12 cellular contexts compared by ENCODE assay signal in genomic region chr6:119310486-119311036, GRCh38. TPM values are rescaled to one million over a fixed set of nuclear protein-coding genes. Genes with fewer than 3 reads are reported as not detected.
DNase-seq lines count a peak whose midpoint lies in the region; ATAC-seq, FAIRE-seq and TF ChIP-seq lines count a peak whose summit lies in the region.
"Had no signal": no experiment of that assay in that cellular context is flagged by ENCODE, and none has a peak within 500 bp of the region (broad histone marks: within the 10 kb centered on the region; RNA-seq: fewer than 3 reads in every experiment).

No MANE protein-coding gene starts in this region.

- CTCF ChIA-PET in GM12878 (lab: Yijun Ruan, JAX): interaction anchor here (0.8 to 7.1 kb wide), 11 partner anchors 9 to 181 kb away, joined by 3 to 62 read pairs (median 5); no protein-coding TSS in a partner anchor
- CTCF ChIA-PET in HepG2 (lab: Yijun Ruan, JAX; ENCODE audit: low intra/inter-chr PET ratio, low total read pairs): no interaction called here
- CTCF ChIA-PET in mammary epithelial cell (lab: Charles Lee; ENCODE audit: low non-redundant PET): no interaction called here

- H3K4me2 ChIP-seq in GM12878 (ENCODE audit: control insufficient read depth, insufficient read depth): no peak overlapping the region
- 0 out of 2 replicates have a peak overlapping the region, but pooled peaks have one; percentile 0 for H3K4me2 ChIP-seq in HepG2 (ENCODE audit: low read depth, low read length)
- H3K4me2 ChIP-seq in mammary epithelial cell (ENCODE audit: insufficient read depth, low read depth, low read length): no peak overlapping the region

- SMC1A ChIA-PET in GM12878 (lab: Charles Lee; ENCODE audit: uncharacterized antibody, unreplicated experiment): interaction anchor here (0.6 to 10.5 kb wide), 16 partner anchors 10 to 429 kb away, joined by 3 to 359 read pairs (median 3); no protein-coding TSS in a partner anchor

- FAIRE-seq in GM12878 (lab: Jason Lieb, UNC) (no peak), HepG2 (lab: Jason Lieb, UNC) (no peak)
- FAIRE-seq: astrocyte had no signal

- TF ChIP-seq RAD21 in GM12878 (IDR thresholded peaks at IDR 0.05; ENCODE audit: insufficient read depth, low read depth, low read length): no peak
- TF ChIP-seq RAD21 in HepG2 (CRISPR knock-in tag; IDR thresholded peaks at IDR 0.05): no peak

- H3K9ac ChIP-seq in GM12878 (ENCODE audit: control insufficient read depth, insufficient read depth, low read length): no peak overlapping the region
- no peak overlapping the region for H3K9ac ChIP-seq in HepG2 (ENCODE audit: insufficient read depth, low read depth, low read length)
- H3K9ac ChIP-seq in mammary epithelial cell (ENCODE audit: insufficient read depth, low read length): no peak overlapping the region

- H3K4me1 ChIP-seq in GM12878 (ENCODE audit: control insufficient read depth, insufficient read depth, low read length) (peaks cover 24% of the 10 kb centered on the region), HepG2 (ENCODE audit: insufficient read depth, low read length) (peaks cover 82% of the 10 kb centered on the region), mammary epithelial cell (ENCODE audit: insufficient read depth, low read length) (peaks cover 4% of the 10 kb centered on the region)

- H3K4me3 ChIP-seq in GM12878 (no peak overlapping the region), HepG2 (replicated peaks in 1 of 3; ENCODE audit: insufficient read depth in 1 of 3, low read depth in 2 of 3, low read length in 3 of 3) (no peak overlapping the region), mammary epithelial cell (replicated peaks in 1 of 3; ENCODE audit: insufficient read depth in 1 of 3, low read depth in 2 of 3, low read length in 3 of 3) (no peak overlapping the region)
- H3K4me3 ChIP-seq: thoracic aorta had no signal

- intact Hi-C loops in GM12878 (cut with micrococcal nuclease; ENCODE audit: unreplicated experiment) (loop anchor here (5.0 to 10.0 kb wide), 2 partner anchors 88 to 416 kb away; partner anchors contain the start of gene ASF1A), HepG2 (cut with micrococcal nuclease; ENCODE audit: unreplicated experiment) (no loop called here), mammary epithelial cell (cut with micrococcal nuclease) (no loop called here)

- POLR2A ChIA-PET in GM12878 (lab: Charles Lee): interaction anchor here (0.5 to 9.1 kb wide), 8 partner anchors 8 to 89 kb away, joined by 3 to 114 read pairs (median 8); no protein-coding TSS in a partner anchor
- POLR2A ChIA-PET in HepG2 (lab: Yijun Ruan, JAX): interaction anchor here (0.6 to 2.0 kb wide), 3 partner anchors 37 to 181 kb away, joined by 4 to 8 read pairs (median 5); no protein-coding TSS in a partner anchor

- RAD21 ChIA-PET in GM12878 (lab: Charles Lee; ENCODE audit: unreplicated experiment): interaction anchor here (0.8 to 14.2 kb wide), 7 partner anchors 12 to 162 kb away, joined by 3 to 414 read pairs (median 6); no protein-coding TSS in a partner anchor

- BruUV-seq in GM12878 (replicated peaks; lab: Mats Ljungman, UMichigan) (no TSS peak), HepG2 (replicated peaks; lab: Mats Ljungman, UMichigan) (no TSS peak), mammary epithelial cell (replicated peaks; lab: Mats Ljungman, UMichigan) (no TSS peak)

- dilution Hi-C loops in mammary epithelial cell (cut with HindIII; ENCODE audit: low sequenced_read_pairs): no loop called here

- H4K20me1 ChIP-seq in GM12878 (ENCODE audit: control insufficient read depth, insufficient read depth): no peaks in the 10 kb centered on the region
- peaks cover 90% of the 10 kb centered on the region for H4K20me1 ChIP-seq in HepG2 (ENCODE audit: insufficient read depth, low read length)
- no peaks in the 10 kb centered on the region for H4K20me1 ChIP-seq in mammary epithelial cell (ENCODE audit: insufficient read depth, low read length)

- DNase-seq in stimulated activated CD4-positive, alpha-beta T cell treated with anti-CD3 and anti-CD28 coated beads, Interleukin-1b, Interleukin-23, amount 100 ng/mL, for 48 hours: peak; percentile 6
- DNase-seq in stimulated activated CD4-positive, alpha-beta T cell treated with anti-CD3 and anti-CD28 coated beads, Interleukin-4, amount 100 ng/mL, for 4 hours: no peak
- DNase-seq in GM12878 (ENCODE audit: low read depth, low spot score): no peak
- no peak for DNase-seq in HepG2 (ENCODE audit: low spot score)
- no peak for DNase-seq in activated effector memory CD4-positive, alpha-beta T cell treated with Interleukin-2 at 50 U/mL for 16 hours
- no peak for DNase-seq in GM19240 (ENCODE audit: insufficient read length, low spot score)
- DNase-seq in mammary epithelial cell: no peak
- DNase-seq: activated CD4-positive, alpha-beta T cell treated with anti-CD3 and anti-CD28 coated beads for 4 hours; CD4-positive, alpha-beta T cell had no signal

- H2AFZ ChIP-seq in GM12878 (ENCODE audit: control insufficient read depth, low read depth, low read length): no peak overlapping the region
- no peak overlapping the region for H2AFZ ChIP-seq in HepG2 (ENCODE audit: low read length)
- no peak overlapping the region for H2AFZ ChIP-seq in mammary epithelial cell (ENCODE audit: low read depth, low read length)

- no peak for ATAC-seq in GM12878
- peak; percentile 21 for ATAC-seq in HepG2
- no peak for ATAC-seq in HG02970 (IDR thresholded peaks at IDR 0.05; ENCODE audit: low FRiP score, unreplicated experiment)

- no peak for TF ChIP-seq CTCF in GM12878 (IDR thresholded peaks at IDR 0.05 in 2 of 3, conservative IDR thresholded peaks at IDR 0.05 in 1 of 3; ENCODE audit: control insufficient read depth in 2 of 3, extremely low read depth in 1 of 3, insufficient read depth in 1 of 3, low read depth in 3 of 3, low read length in 3 of 3)
- no peak for TF ChIP-seq CTCF in HepG2 (CRISPR knock-in tag; IDR thresholded peaks at IDR 0.05)
- no peak for TF ChIP-seq CTCF in mammary epithelial cell (conservative IDR thresholded peaks at IDR 0.05 in 1 of 2, IDR thresholded peaks at IDR 0.05 in 1 of 2; ENCODE audit: extremely low read depth in 1 of 2, insufficient read depth in 1 of 2, low read depth in 1 of 2, low read length in 2 of 2)

- TF ChIP-seq POLR2A in GM12878 (IDR thresholded peaks at IDR 0.05; ENCODE audit: low read depth, low read length) (no peak), HepG2 (IDR thresholded peaks at IDR 0.05; ENCODE audit: insufficient read depth in 1 of 2, low read depth in 2 of 2, low read length in 2 of 2) (no peak)

- H3K79me2 ChIP-seq in GM12878 (ENCODE audit: control insufficient read depth, insufficient read depth, low read length): peaks cover 5% of the 10 kb centered on the region
- H3K79me2 ChIP-seq in HepG2 (ENCODE audit: insufficient read depth, low read length): peaks cover 100% of the 10 kb centered on the region
- no peaks in the 10 kb centered on the region for H3K79me2 ChIP-seq in mammary epithelial cell (ENCODE audit: insufficient read depth, low read length)

- no peak overlapping the region for H3K27ac ChIP-seq in GM12878 (ENCODE audit: control insufficient read depth, insufficient read depth)
- H3K27ac ChIP-seq in HepG2 (ENCODE audit: extremely low read length, insufficient read depth, low read length): peak overlapping the region; percentile 4
- H3K27ac ChIP-seq in mammary epithelial cell (ENCODE audit: insufficient read depth, low read depth, low read length): no peak overlapping the region
- H3K27ac ChIP-seq: thoracic aorta had no signal

- H3K36me3 ChIP-seq in GM12878 (ENCODE audit: control insufficient read depth in 2 of 2, insufficient read depth in 2 of 2, low read length in 1 of 2) (peaks cover 0 to 3% of the 10 kb centered on the region in 2 experiments; a peak in 2 of 4 replicates), HepG2 (replicated peaks in 1 of 2; ENCODE audit: control insufficient read depth in 1 of 2, insufficient read depth in 2 of 2, low read length in 2 of 2) (peaks cover 16 to 65% of the 10 kb centered on the region in 2 experiments), mammary epithelial cell (ENCODE audit: insufficient read depth, low read length) (no peaks in the 10 kb centered on the region)
- H3K36me3 ChIP-seq: thoracic aorta had no signal

- H3K9me3 ChIP-seq in GM12878 (replicated peaks; ENCODE audit: control insufficient read depth, insufficient read depth, low read length) (no peaks in the 10 kb centered on the region), HepG2 (ENCODE audit: low read length) (no peaks in the 10 kb centered on the region), mammary epithelial cell (replicated peaks; ENCODE audit: insufficient read depth, low read length) (no peaks in the 10 kb centered on the region)
- H3K9me3 ChIP-seq: thoracic aorta had no signal

- WGBS in GM12878 (ENCODE audit: insufficient coverage, insufficient replicate concordance, low lambda C conversion rate, missing lambda C conversion rate): 83% methylated on average over 8 of the region's 8 CpGs
- WGBS in HepG2 (ENCODE audit: low lambda C conversion rate): 92% methylated on average over 8 of the region's 8 CpGs
- WGBS in mammary epithelial cell (ENCODE audit: low coverage, missing lambda C conversion rate): 94% methylated on average over 8 of the region's 8 CpGs

- H3K27me3 ChIP-seq in GM12878 (replicated peaks in 1 of 2; ENCODE audit: control insufficient read depth in 2 of 2, insufficient read depth in 2 of 2, low read length in 1 of 2) (no peaks in the 10 kb centered on the region), HepG2 (ENCODE audit: control insufficient read depth in 1 of 2, insufficient read depth in 2 of 2, low read length in 2 of 2) (no peaks in the 10 kb centered on the region), mammary epithelial cell (ENCODE audit: insufficient read depth, low read length) (peaks cover 6% of the 10 kb centered on the region)

- in situ Hi-C loops in GM12878 (cut with MboI) (no loop called here), HepG2 (cut with HindIII; ENCODE audit: extremely low pct_ligation_motif_present, low pct_unique_long_range_greater_than_20kb) (no loop called here), mammary epithelial cell (cut with MboI; ENCODE audit: low sequenced_read_pairs in 2 of 2) (no loop called here)

- no peak for TF ChIP-seq EP300 in GM12878 (IDR thresholded peaks at IDR 0.05; ENCODE audit: borderline replicate concordance in 1 of 2, control insufficient read depth in 1 of 2, low read depth in 2 of 2, low read length in 2 of 2)
- no peak for TF ChIP-seq EP300 in HepG2 (IDR thresholded peaks at IDR 0.05; ENCODE audit: low read depth in 2 of 2, low read length in 2 of 2)
- TF ChIP-seq EP300 in HepG2 (CRISPR knock-in tag; IDR thresholded peaks at IDR 0.05; ENCODE audit: borderline replicate concordance): no peak

RNA-seq across cellular contexts. Expression of gene MAN1A1, which starts 39.0 kb away (rescaled TPM):
- total RNA-seq in GM12878 (2013; cell fraction: nucleolus; rRNA removed): 56.7 and 61.9 TPM in 2 replicates
- total RNA-seq in GM12878 (2014; rRNA removed): 27.5 and 30.0 TPM in 2 replicates
- total RNA-seq in GM12878 (2014; rRNA removed; fragmentation: Illumina TruSeq; extraction: Trizol): 19.0 and 19.5 TPM in 2 replicates
- total RNA-seq in GM12878 (2021): 25.3 and 26.8 TPM in 2 replicates
- polyA plus RNA-seq in GM12878 (2011; ENCODE audit: low read depth): 8.6 TPM
- polyA plus RNA-seq in GM12878 (2011; rRNA removed): 28.1 and 36.2 TPM in 2 replicates
- polyA plus RNA-seq in GM12878 (2011; cell fraction: cytosol; rRNA removed): 7.8 and 9.9 TPM in 2 replicates
- 7.3 and 10.1 TPM in 2 replicates for polyA plus RNA-seq in GM12878 (2011; cell fraction: nucleus; rRNA removed)
- polyA plus RNA-seq in GM12878 (2012): 15.8 and 16.6 TPM in 2 replicates
- 22.1 and 26.4 TPM in 2 replicates for polyA plus RNA-seq in GM12878 (2014; fragmentation: Illumina TruSeq; extraction: Trizol)
- 1 to 10 TPM; 8.7 TPM for polyA plus RNA-seq in GM12878 (2014; fragmentation: Nextera tagmentation; extraction: Ambion mirVana)
- polyA plus RNA-seq in GM12878 (2014; rRNA removed): 14.2 and 15.2 TPM in 2 replicates
- polyA plus RNA-seq in GM12878 (2016; fragmentation: Nextera tagmentation; extraction: Ambion mirVana): 10 to 100 TPM in 1 of 2 experiments, 1 to 10 TPM in 1; 5.4 to 19.4 TPM
- 10.0 and 13.8 TPM in 2 replicates for polyA minus RNA-seq in GM12878 (2011; rRNA and poly(A)+ RNA removed)
- polyA minus RNA-seq in GM12878 (2011; cell fraction: cytosol; rRNA and poly(A)+ RNA removed): 6.5 and 8.3 TPM in 2 replicates
- polyA minus RNA-seq in GM12878 (2011; cell fraction: nucleus; rRNA and poly(A)+ RNA removed): 9.6 and 18.1 TPM in 2 replicates
- 98.7 and 156 TPM in 2 replicates for total RNA-seq in HepG2 (2016; rRNA removed; fragmentation: Illumina TruSeq; extraction: Trizol)
- 8.0 and 9.3 TPM in 2 replicates for total RNA-seq in HepG2 (2016; cell fraction: cytosol; rRNA removed; fragmentation: Illumina TruSeq; extraction: Trizol; ENCODE audit: low read depth)
- 92.1 and 154 TPM in 2 replicates for total RNA-seq in HepG2 (2016; cell fraction: insoluble cytoplasmic fraction; rRNA removed; fragmentation: Illumina TruSeq; extraction: Trizol)
- total RNA-seq in HepG2 (2016; cell fraction: membrane; rRNA removed; fragmentation: Illumina TruSeq; extraction: Trizol): 35.4 and 40.1 TPM in 2 replicates
- 183 and 203 TPM in 2 replicates for total RNA-seq in HepG2 (2016; cell fraction: nucleus; rRNA removed; fragmentation: Illumina TruSeq; extraction: Trizol)
- 192 and 236 TPM in 2 replicates for polyA plus RNA-seq in HepG2 (2011; rRNA removed)
- polyA plus RNA-seq in HepG2 (2011; cell fraction: cytosol; rRNA removed): 99.8 and 148 TPM in 2 replicates
- polyA plus RNA-seq in HepG2 (2011; cell fraction: nucleus; rRNA removed): 62.7 and 77.6 TPM in 2 replicates
- 214 and 224 TPM in 2 replicates for polyA plus RNA-seq in HepG2 (2012)
- 6.6 and 6.7 TPM in 2 replicates for polyA plus RNA-seq in HepG2 (2016; cell fraction: cytosol; fragmentation: Illumina TruSeq; extraction: Trizol; ENCODE audit: low read depth)
- polyA plus RNA-seq in HepG2 (2016; cell fraction: insoluble cytoplasmic fraction; fragmentation: Illumina TruSeq; extraction: Trizol; ENCODE audit: low read depth): 106 and 111 TPM in 2 replicates
- 19.3 and 22.4 TPM in 2 replicates for polyA plus RNA-seq in HepG2 (2016; cell fraction: membrane; fragmentation: Illumina TruSeq; extraction: Trizol; ENCODE audit: low read depth)
- polyA plus RNA-seq in HepG2 (2016; cell fraction: nucleus; fragmentation: Illumina TruSeq; extraction: Trizol; ENCODE audit: insufficient read depth, low read depth): 218 and 229 TPM in 2 replicates
- 0.70 and 113 TPM in 2 replicates for polyA minus RNA-seq in HepG2 (2011; rRNA and poly(A)+ RNA removed; ENCODE audit: low replicate concordance)
- polyA minus RNA-seq in HepG2 (2011; cell fraction: cytosol; rRNA and poly(A)+ RNA removed): 203 TPM in 2 replicates
- polyA minus RNA-seq in HepG2 (2011; cell fraction: nucleus; rRNA and poly(A)+ RNA removed): 222 and 223 TPM in 2 replicates
- 1 to 10 TPM; 4.0 to 5.3 TPM for total RNA-seq in mammary epithelial cell
- 3.4 TPM for polyA plus RNA-seq in mammary epithelial cell
- 2.6 TPM for polyA minus RNA-seq in mammary epithelial cell
